Comparison of ENCODE assay signal across 8 cellular contexts in genomic region chr3:69324362-69325025, GRCh38.
DNase-seq lines count a peak whose midpoint lies in the region; ATAC-seq lines count a peak whose summit lies in the region.

No MANE protein-coding gene starts in this region.

- CTCF ChIA-PET in activated CD4-positive, alpha-beta memory T cell treated with anti-CD3 and anti-CD28 coated beads for 36 hours (lab: Charles Lee), result interaction anchor here (2.1 to 2.3 kb wide), 6 partner anchors 14 to 163 kb away, joined by 5 to 14 read pairs (median 7); no protein-coding TSS in a partner anchor

- no peaks in the 10 kb centered on the region for H3K27me3 Mint-ChIP-seq in activated T-helper 2 cell treated with anti-CD3 and anti-CD28 coated beads, Interferon-gamma antibody, Interleukin-2, Interleukin-4, amounts not matched to agents 10 μg/mL and 5 μg/mL and 100 μg/mL, durations not matched to agents 14 hours and 24 hours and 36 hours (ENCODE audit: low read depth)
- no peaks in the 10 kb centered on the region for H3K27me3 Mint-ChIP-seq in activated CD4-positive, alpha-beta memory T cell treated with anti-CD3 and anti-CD28 coated beads for 36 hours

- ATAC-seq in GM19468 (IDR thresholded peaks at IDR 0.05; ENCODE audit: extremely low read depth, unreplicated experiment) (peak; percentile 38), HG03571 (IDR thresholded peaks at IDR 0.05; ENCODE audit: unreplicated experiment) (peak; percentile 49)

- no peaks in the 10 kb centered on the region for H3K36me3 Mint-ChIP-seq in activated T-helper 2 cell treated with anti-CD3 and anti-CD28 coated beads, Interferon-gamma antibody, Interleukin-2, Interleukin-4, amounts not matched to agents 10 μg/mL and 5 μg/mL and 100 μg/mL, durations not matched to agents 14 hours and 24 hours and 36 hours (ENCODE audit: low read depth)
- no peaks in the 10 kb centered on the region for H3K36me3 Mint-ChIP-seq in activated CD4-positive, alpha-beta memory T cell treated with anti-CD3 and anti-CD28 coated beads for 36 hours

- H3K4me1 Mint-ChIP-seq in activated T-helper 2 cell treated with anti-CD3 and anti-CD28 coated beads, Interferon-gamma antibody, Interleukin-2, Interleukin-4, amounts not matched to agents 10 μg/mL and 5 μg/mL and 100 μg/mL, durations not matched to agents 14 hours and 24 hours and 36 hours (ENCODE audit: low read depth), result peaks cover 52% of the 10 kb centered on the region
- peaks cover 47% of the 10 kb centered on the region for H3K4me1 Mint-ChIP-seq in activated CD4-positive, alpha-beta memory T cell treated with anti-CD3 and anti-CD28 coated beads for 36 hours (ENCODE audit: low read depth)

- peak overlapping the region; percentile 72 for H3K27ac Mint-ChIP-seq in activated T-helper 2 cell treated with anti-CD3 and anti-CD28 coated beads, Interferon-gamma antibody, Interleukin-2, Interleukin-4, amounts not matched to agents 10 μg/mL and 5 μg/mL and 100 μg/mL, durations not matched to agents 14 hours and 24 hours and 36 hours
- H3K27ac Mint-ChIP-seq in activated CD4-positive, alpha-beta memory T cell treated with anti-CD3 and anti-CD28 coated beads for 36 hours, result no peak overlapping the region

- POLR2A ChIA-PET in activated CD4-positive, alpha-beta memory T cell treated with anti-CD3 and anti-CD28 coated beads for 36 hours (lab: Charles Lee), result no interaction called here

- H3K9me3 Mint-ChIP-seq in activated T-helper 2 cell treated with anti-CD3 and anti-CD28 coated beads, Interferon-gamma antibody, Interleukin-2, Interleukin-4, amounts not matched to agents 10 μg/mL and 5 μg/mL and 100 μg/mL, durations not matched to agents 14 hours and 24 hours and 36 hours, result no peaks in the 10 kb centered on the region
- H3K9me3 Mint-ChIP-seq in activated CD4-positive, alpha-beta memory T cell treated with anti-CD3 and anti-CD28 coated beads for 36 hours, result no peaks in the 10 kb centered on the region

- no peak overlapping the region for H3K4me3 Mint-ChIP-seq in activated T-helper 2 cell treated with anti-CD3 and anti-CD28 coated beads, Interferon-gamma antibody, Interleukin-2, Interleukin-4, amounts not matched to agents 10 μg/mL and 5 μg/mL and 100 μg/mL, durations not matched to agents 14 hours and 24 hours and 36 hours (ENCODE audit: low read depth)
- no peak overlapping the region for H3K4me3 Mint-ChIP-seq in activated CD4-positive, alpha-beta memory T cell treated with anti-CD3 and anti-CD28 coated beads for 36 hours

- intact Hi-C loops in activated T-helper 2 cell treated with anti-CD3 and anti-CD28 coated beads, Interferon-gamma antibody, Interleukin-2, Interleukin-4, amounts not matched to agents 10 μg/mL and 5 μg/mL and 100 μg/mL, durations not matched to agents 14 hours and 24 hours and 36 hours (cut with micrococcal nuclease), result loop anchor here (1.0 to 5.0 kb wide), 2 partner anchors 86 to 348 kb away; no protein-coding TSS in a partner anchor
- intact Hi-C loops in activated CD4-positive, alpha-beta memory T cell treated with anti-CD3 and anti-CD28 coated beads for 36 hours (cut with micrococcal nuclease), result loop anchor here (1.0 to 5.0 kb wide), 3 partner anchors 86 to 347 kb away; no protein-coding TSS in a partner anchor

- DNase-seq in ELR (ENCODE audit: low read depth) (peak; percentile 17), myocyte (ENCODE audit: low read depth) (peak; percentile 44), AG08395 (ENCODE audit: low spot score) (no peak)
- DNase-seq in activated T-helper 2 cell treated with anti-CD3 and anti-CD28 coated beads, Interferon-gamma antibody, Interleukin-2, Interleukin-4, amounts not matched to agents 10 μg/mL and 5 μg/mL and 100 μg/mL, durations not matched to agents 14 hours and 24 hours and 36 hours (ENCODE audit: low spot score), result no peak
- no peak for DNase-seq in stimulated activated naive CD4-positive, alpha-beta T cell (lab: John Stamatoyannopoulos, UW)
- no peak for DNase-seq in activated CD4-positive, alpha-beta memory T cell treated with anti-CD3 and anti-CD28 coated beads for 36 hours

Comparison
In these comparisons a context has a peak if more than half of its experiments do, and no peak if none do; other contexts are left out.
1. DNase-seq: peak in ELR (single experiment) and myocyte (single experiment); none in activated T-helper 2 cell treated with anti-CD3 and anti-CD28 coated beads, Interferon-gamma antibody, Interleukin-2, Interleukin-4, amounts not matched to agents 10 μg/mL and 5 μg/mL and 100 μg/mL, durations not matched to agents 14 hours and 24 hours and 36 hours (single experiment), stimulated activated naive CD4-positive, alpha-beta T cell (0 of 6), activated CD4-positive, alpha-beta memory T cell treated with anti-CD3 and anti-CD28 coated beads for 36 hours (single experiment) and AG08395 (single experiment).